In the genomic region with DNA sequence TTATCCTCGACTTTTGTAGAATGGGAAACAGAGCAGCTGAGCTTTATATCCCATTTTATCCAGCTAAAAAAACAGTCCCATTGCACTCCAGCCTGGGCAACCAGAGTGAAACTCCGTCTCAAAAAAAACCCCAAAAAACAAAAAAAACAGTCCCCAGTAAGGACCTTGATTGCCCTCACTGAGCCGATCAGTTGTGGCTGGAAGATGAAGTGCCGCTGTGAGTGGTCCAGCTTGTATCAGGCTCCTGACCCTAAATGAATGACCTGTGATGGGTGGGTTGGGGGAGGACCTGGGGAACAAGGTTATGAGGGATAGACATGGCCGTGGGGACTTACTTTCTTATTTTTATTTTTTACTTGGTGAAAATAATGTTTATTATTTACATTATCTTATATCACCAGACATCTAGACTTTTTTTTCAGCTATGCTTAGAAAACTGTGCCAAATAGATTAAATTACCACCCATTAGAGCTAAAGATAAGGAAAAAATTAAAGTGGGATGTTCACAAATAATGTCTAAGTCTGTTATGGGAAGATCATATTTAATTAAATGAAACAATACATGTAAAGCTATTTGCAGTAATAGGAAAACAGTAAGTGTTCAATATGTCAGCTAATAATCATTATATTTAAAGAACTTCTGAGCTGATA, we compare ENCODE assay signal across 31 cellular contexts. TPM values are rescaled to one million over a fixed set of nuclear protein-coding genes. Genes with fewer than 3 reads are reported as not detected.
"Had no signal": no experiment of that assay in that cellular context is flagged by ENCODE, and none has a peak within 500 bp of the region (broad histone marks: within the 10 kb centered on the region; RNA-seq: fewer than 3 reads in every experiment).

No MANE protein-coding gene starts in this region.

- DNase-seq: activated B cell treated with CpG ODN at 0.5 μM for 24 hours; activated CD4-positive, alpha-beta memory T cell treated with anti-CD3 and anti-CD28 coated beads for 36 hours; activated CD4-positive, alpha-beta T cell treated with anti-CD3 and anti-CD28 coated beads for 48 hours; activated CD8-positive, alpha-beta memory T cell treated with anti-CD3 and anti-CD28 coated beads, Interleukin-2, amount 10 ng/mL, durations not matched to agents 7 days and 5 days; activated CD8-positive, alpha-beta memory T cell treated with anti-CD3 and anti-CD28 coated beads, Interleukin-2, amount 50 U/mL, for 4 hours; activated CD8-positive, alpha-beta T cell treated with anti-CD3 and anti-CD28 coated beads, Interleukin-2, amount 10 ng/mL, durations not matched to agents 7 days and 5 days; activated effector memory CD4-positive, alpha-beta T cell treated with anti-CD3 and anti-CD28 coated beads, Interleukin-2, amount 50 U/mL, for 16 hours; activated naive CD4-positive, alpha-beta T cell treated with anti-CD3 and anti-CD28 coated beads for 36 hours; activated naive CD8-positive, alpha-beta T cell treated with anti-CD3 and anti-CD28 coated beads for 36 hours; activated naive CD8-positive, alpha-beta T cell treated with anti-CD3 and anti-CD28 coated beads, Interleukin-2, amount 50 U/mL, for 24 hours; activated T-cell treated with anti-CD3 and anti-CD28 coated beads, Interleukin-2, amount 50 U/mL, for 1 hour; activated T-cell treated with anti-CD3 and anti-CD28 coated beads, Interleukin-2, amount 50 U/mL, for 48 hours; adrenal gland; amygdala; aorta; body of pancreas; caudate nucleus; cortex of kidney; dermis blood vessel endothelial cell; effector CD4-positive, alpha-beta T cell; effector memory CD8-positive, alpha-beta T cell; erythroblast; esophagus squamous epithelium; foreskin melanocyte; head of caudate nucleus; T-helper 1 cell; T-helper 17 cell; T1000; WERI-Rb-1 had no signal

- ATAC-seq: activated CD4-positive, CD25-positive, alpha-beta regulatory T cell treated with anti-CD3 and anti-CD28 coated beads, Interleukin-2, amount 50 U/mL, for 24 hours; activated CD8-positive, alpha-beta memory T cell treated with anti-CD3 and anti-CD28 coated beads, Interleukin-2, amount 10 ng/mL, durations not matched to agents 7 days and 5 days; activated CD8-positive, alpha-beta T cell treated with anti-CD3 and anti-CD28 coated beads, Interleukin-2, amount 10 ng/mL, durations not matched to agents 7 days and 5 days; activated naive CD8-positive, alpha-beta T cell treated with anti-CD3 and anti-CD28 coated beads, Interleukin-2, amount 50 U/mL, for 24 hours; body of pancreas; effector memory CD8-positive, alpha-beta T cell; T-helper 17 cell had no signal

- H3K27me3 ChIP-seq: adrenal gland, body of pancreas had no signal

- H3K4me3 ChIP-seq: adrenal gland, body of pancreas, esophagus squamous epithelium had no signal

- H3K9me3 ChIP-seq: adrenal gland, body of pancreas, esophagus squamous epithelium had no signal

- FAIRE-seq: colon had no signal

- H3K4me1 ChIP-seq: body of pancreas had no signal

- H3K36me3 ChIP-seq: adrenal gland, esophagus squamous epithelium, WERI-Rb-1 had no signal

- H3K27ac ChIP-seq: adrenal gland, body of pancreas, esophagus squamous epithelium, WERI-Rb-1 had no signal

RNA-seq across cellular contexts. Expression of a gene that starts 10.8 kb away (rescaled TPM):
- total RNA-seq: activated CD8-positive, alpha-beta T cell treated with anti-CD3 and anti-CD28 coated beads, Interleukin-2, amount 10 ng/mL, durations not matched to agents 7 days and 5 days had no signal
